Comparison of ENCODE assay signal across 18 cellular contexts in genomic region chr9:131685753-131686706, GRCh38. TPM values are rescaled to one million over a fixed set of nuclear protein-coding genes. Genes with fewer than 3 reads are reported as not detected.
DNase-seq lines count a peak whose midpoint lies in the region; ATAC-seq and TF ChIP-seq lines count a peak whose summit lies in the region.
"Had no signal": no experiment of that assay in that cellular context is flagged by ENCODE, and none has a peak within 500 bp of the region (broad histone marks: within the 10 kb centered on the region; RNA-seq: fewer than 3 reads in every experiment).

No MANE protein-coding gene starts in this region.

- no peak overlapping the region for H3K4me3 ChIP-seq in CD4-positive, CD25-positive, alpha-beta regulatory T cell (ENCODE audit: low read depth, low read length)
- H3K4me3 ChIP-seq in Karpas-422 (ENCODE audit: low read length) = no peak overlapping the region
- H3K4me3 ChIP-seq in mucosa of descending colon = no peak overlapping the region
- H3K4me3 ChIP-seq: hepatocyte, spleen, transverse colon had no signal

- no peak for ATAC-seq in CD4-positive, CD25-positive, alpha-beta regulatory T cell (ENCODE audit: low read depth in 2 of 2)
- peak; percentile 70 for ATAC-seq in GM19043 (IDR thresholded peaks at IDR 0.05; ENCODE audit: low read depth, unreplicated experiment)
- peak; percentile 29 for ATAC-seq in left lobe of liver
- ATAC-seq in mucosa of descending colon = no peak
- ATAC-seq in GM19395 (IDR thresholded peaks at IDR 0.05; ENCODE audit: unreplicated experiment) = no peak
- ATAC-seq: activated naive CD4-positive, alpha-beta T cell treated with anti-CD3 and anti-CD28 coated beads, Interleukin-2, amount 50 U/mL, for 72 hours had no signal

- peaks cover 10% of the 10 kb centered on the region for H3K36me3 Mint-ChIP-seq in CD4-positive, CD25-positive, alpha-beta regulatory T cell
- H3K36me3 Mint-ChIP-seq: activated naive CD4-positive, alpha-beta T cell treated with anti-CD3 and anti-CD28 coated beads, Interleukin-2, amount 50 U/mL, for 72 hours had no signal

- no peaks in the 10 kb centered on the region for H3K27me3 Mint-ChIP-seq in CD4-positive, CD25-positive, alpha-beta regulatory T cell

- H3K9me3 Mint-ChIP-seq in CD4-positive, CD25-positive, alpha-beta regulatory T cell = no peaks in the 10 kb centered on the region
- H3K9me3 Mint-ChIP-seq: activated naive CD4-positive, alpha-beta T cell treated with anti-CD3 and anti-CD28 coated beads, Interleukin-2, amount 50 U/mL, for 72 hours had no signal

- no peaks in the 10 kb centered on the region for H3K79me2 ChIP-seq in Karpas-422 (ENCODE audit: low read length)

- peaks cover 20 to 84% (median 61%) of the 10 kb centered on the region in 4 donors for H3K4me1 Mint-ChIP-seq in CD4-positive, CD25-positive, alpha-beta regulatory T cell

- no peak for DNase-seq in CD4-positive, CD25-positive, alpha-beta regulatory T cell
- DNase-seq in Karpas-422 (peak; percentile 55), left lobe of liver (ENCODE audit: low spot score) (peak; percentile 21), mucosa of descending colon (no peak), NCI-H446 (lab: John Stamatoyannopoulos, UW) (no peak), NCI-H1694 (lab: John Stamatoyannopoulos, UW) (no peak)
- DNase-seq: activated CD4-positive, alpha-beta T cell treated with anti-CD3 and anti-CD28 coated beads, Interleukin-2, amount 50 U/mL, for 48 hours; activated T-cell treated with anti-CD3 and anti-CD28 coated beads, Interleukin-2, amount 50 U/mL, for 1 hour; MV-4-11; NCI-H1930; spleen; transverse colon had no signal

- intact Hi-C loops in mucosa of descending colon (cut with DNase I, micrococcal nuclease) = no loop called here

- peaks cover 12% of the 10 kb centered on the region for H3K4me1 ChIP-seq in CD4-positive, CD25-positive, alpha-beta regulatory T cell (ENCODE audit: control insufficient read depth, insufficient read depth, low read length, poor library complexity, severe bottlenecking)
- H3K4me1 ChIP-seq in Karpas-422 (ENCODE audit: low read length) (peaks cover 12% of the 10 kb centered on the region), mucosa of descending colon (ENCODE audit: low read depth) (peaks cover 3% of the 10 kb centered on the region)
- H3K4me1 ChIP-seq: transverse colon had no signal

- H3K27ac Mint-ChIP-seq in CD4-positive, CD25-positive, alpha-beta regulatory T cell = peak overlapping the region; percentile 33 to 90 (median 83)

- no peak overlapping the region for H3K4me3 Mint-ChIP-seq in CD4-positive, CD25-positive, alpha-beta regulatory T cell

- peaks cover 29% of the 10 kb centered on the region; the same call in 1 of the 2 replicates for H4K20me1 ChIP-seq in Karpas-422 (ENCODE audit: insufficient read depth, low read depth, low read length)

- H3K9me2 ChIP-seq in Karpas-422 (replicated peaks; ENCODE audit: insufficient read depth, low read length) = no peaks in the 10 kb centered on the region

- H3K36me3 ChIP-seq in CD4-positive, CD25-positive, alpha-beta regulatory T cell (ENCODE audit: control insufficient read depth, insufficient read depth, low read length) = no peaks in the 10 kb centered on the region
- H3K36me3 ChIP-seq in Karpas-422 (ENCODE audit: insufficient read depth, low read length) (no peaks in the 10 kb centered on the region), mucosa of descending colon (ENCODE audit: low read depth) (no peaks in the 10 kb centered on the region)
- H3K36me3 ChIP-seq: spleen, transverse colon had no signal

- H3K27ac ChIP-seq in CD4-positive, CD25-positive, alpha-beta regulatory T cell (ENCODE audit: insufficient read depth, low read length, poor library complexity, severe bottlenecking) = no peak overlapping the region
- H3K27ac ChIP-seq in Karpas-422 (ENCODE audit: low read length) = no peak overlapping the region
- H3K27ac ChIP-seq: C4-2B, hepatocyte, transverse colon, VCaP had no signal

- no peak overlapping the region for H3K9ac ChIP-seq in Karpas-422 (ENCODE audit: low read length)

- H3K9me3 ChIP-seq in CD4-positive, CD25-positive, alpha-beta regulatory T cell (ENCODE audit: control insufficient read depth in 2 of 2, low read length in 2 of 2) = no peaks in the 10 kb centered on the region
- no peaks in the 10 kb centered on the region for H3K9me3 ChIP-seq in Karpas-422 (ENCODE audit: low read length)
- no peaks in the 10 kb centered on the region for H3K9me3 ChIP-seq in mucosa of descending colon
- H3K9me3 ChIP-seq: spleen, transverse colon had no signal

- peak overlapping the region; percentile 35 for H3K4me2 ChIP-seq in Karpas-422 (ENCODE audit: low read depth, low read length, poor library complexity, severe bottlenecking)
- H3K4me2 ChIP-seq: hepatocyte had no signal

- no peak for TF ChIP-seq CTCF in mucosa of descending colon (IDR thresholded peaks at IDR 0.05)

- H2AFZ ChIP-seq in Karpas-422 (ENCODE audit: low read length) = no peak overlapping the region
- H2AFZ ChIP-seq: hepatocyte had no signal

- no peaks in the 10 kb centered on the region for H3K27me3 ChIP-seq in CD4-positive, CD25-positive, alpha-beta regulatory T cell (ENCODE audit: control insufficient read depth, insufficient read depth, low read length)
- 0 out of 2 replicates have a peak, but pooled peaks cover 2% of the 10 kb centered on the region for H3K27me3 ChIP-seq in Karpas-422 (ENCODE audit: low read length)
- H3K27me3 ChIP-seq: hepatocyte, spleen, transverse colon had no signal

RNA-seq across cellular contexts. Expression of gene RAPGEF1, which starts 53.8 kb away (rescaled TPM):
- 159 TPM for total RNA-seq in CD4-positive, CD25-positive, alpha-beta regulatory T cell
- 1 to 10 TPM; 3.8 to 7.3 (median 4.6) TPM for polyA plus RNA-seq in CD4-positive, CD25-positive, alpha-beta regulatory T cell
- 6.1 and 9.6 TPM in 2 replicates for total RNA-seq in Karpas-422 (2014; rRNA removed; shearing (Covaris generic); ENCODE audit: low replicate concordance)
- total RNA-seq in left lobe of liver (36.9 TPM), mucosa of descending colon (100 to 1,000 TPM in 1 of 3 donors, 10 to 100 TPM in 2; 67.1 to 103 (median 84.2) TPM)

Comparison
In these comparisons a context has a peak if more than half of its experiments do, and no peak if none do; other contexts are left out.
1. ATAC-seq: peak in GM19043 (single experiment) and left lobe of liver (single experiment); none in CD4-positive, CD25-positive, alpha-beta regulatory T cell (0 of 2), mucosa of descending colon (single experiment) and GM19395 (single experiment).
2. DNase-seq: peak in Karpas-422 (single experiment) and left lobe of liver (single experiment); none in CD4-positive, CD25-positive, alpha-beta regulatory T cell (0 of 3), mucosa of descending colon (0 of 3), NCI-H446 (0 of 2) and NCI-H1694 (single experiment).